ENCODE assay signal across 8 cellular contexts in the genomic region with DNA sequence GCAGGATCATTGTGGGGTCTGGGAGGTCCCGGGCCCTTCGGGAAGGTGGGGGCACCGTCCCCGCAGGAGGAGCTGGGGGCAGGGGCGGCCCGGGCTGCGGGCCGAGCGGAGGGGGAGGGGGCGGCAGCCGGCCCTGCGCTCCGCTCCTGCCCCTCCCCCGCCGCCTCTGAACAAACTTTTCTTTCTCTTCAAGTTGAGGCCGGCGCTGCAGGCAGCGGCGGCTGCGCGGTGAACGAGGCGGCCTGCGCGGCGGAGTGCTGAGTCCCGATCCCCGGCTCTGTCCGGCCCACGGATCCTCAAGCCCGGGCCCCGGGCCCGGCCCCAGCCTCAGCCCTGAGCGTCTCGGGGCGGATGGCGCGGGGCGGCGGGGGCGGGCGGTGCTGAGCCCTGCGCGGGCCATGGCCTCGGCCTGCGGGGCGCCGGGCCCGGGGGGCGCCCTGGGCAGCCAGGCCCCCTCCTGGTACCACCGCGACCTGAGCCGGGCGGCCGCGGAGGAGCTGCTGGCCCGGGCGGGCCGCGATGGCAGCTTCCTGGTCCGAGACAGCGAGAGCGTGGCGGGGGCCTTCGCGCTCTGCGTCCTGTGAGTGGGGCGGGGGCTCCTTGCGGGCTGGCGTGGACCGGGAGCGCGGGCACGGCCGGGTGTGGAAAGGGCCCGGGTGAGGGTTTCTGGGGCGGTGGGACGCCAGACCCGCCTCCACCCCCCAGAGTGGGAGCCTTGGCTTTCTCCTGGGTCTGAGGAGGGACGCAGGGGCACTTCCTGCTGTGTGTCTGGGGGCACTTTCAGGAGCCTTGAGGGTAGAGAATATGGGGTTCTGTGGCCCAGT. TPM values are rescaled to one million over a fixed set of nuclear protein-coding genes. Genes with fewer than 3 reads are reported as not detected.
DNase-seq lines count a peak whose midpoint lies in the region; ATAC-seq, FAIRE-seq and TF ChIP-seq lines count a peak whose summit lies in the region.

TSS of gene INPPL1 (plus strand) at position 181 of the 824 bp plus-strand sequence. CDS start at position 399, 218 bp downstream.

- CTCF ChIA-PET in RWPE1 (lab: Yijun Ruan, JAX) (interaction anchor here (0.6 to 2.2 kb wide), 3 partner anchors 13 to 122 kb away, joined by 3 to 9 read pairs (median 7); no protein-coding TSS in a partner anchor), K562 (lab: Yijun Ruan, JAX; ENCODE audit: low intra/inter-chr PET ratio) (no interaction called here)

- H3K4me1 ChIP-seq in K562 (replicated peaks in 1 of 2; ENCODE audit: control insufficient read depth in 2 of 2, insufficient read depth in 2 of 2, low read length in 2 of 2) (peaks cover 24 to 59% of the 10 kb centered on the region in 2 experiments), iPS-15b (ENCODE audit: control insufficient read depth, insufficient read depth, low read length) (peaks cover 15% of the 10 kb centered on the region)

- H3K27me3 ChIP-seq in K562 (ENCODE audit: control insufficient read depth in 2 of 2, insufficient read depth in 2 of 2, low read length in 2 of 2) (no peaks in the 10 kb centered on the region), iPS-15b (ENCODE audit: control insufficient read depth, insufficient read depth, low read length) (no peaks in the 10 kb centered on the region)

- 0% methylated on average over 3 of the region's 80 CpGs for WGBS in K562 (ENCODE audit: insufficient coverage, low coverage, missing lambda C conversion rate)

- TF ChIP-seq POLR2A in K562 (conservative IDR thresholded peaks at IDR 0.05), result no peak

- H3K4me3 ChIP-seq in K562, result peak within 1 kb of the TSS; percentile 84
- H3K4me3 ChIP-seq in iPS-15b (ENCODE audit: low read depth, low read length), result peak within 1 kb of the TSS; percentile 77
- H3K4me3 ChIP-seq in skeletal muscle cell (ENCODE audit: low read depth, low read length), result peak within 1 kb of the TSS; percentile 98

- peak within 1 kb of the TSS; percentile 88 for H3K4me2 ChIP-seq in K562 (ENCODE audit: insufficient read depth, low read length)

- no peak for FAIRE-seq in K562 (lab: Jason Lieb, UNC)

- H2AFZ ChIP-seq in K562 (ENCODE audit: low read depth, low read length), result peak within 1 kb of the TSS; percentile 79

- DNase-seq in NCI-H2227 (lab: John Stamatoyannopoulos, UW; ENCODE audit: unreplicated experiment) (peak; percentile 41), NCI-H2227 treated with DMSO at 0.1 percent for 48 hours (lab: John Stamatoyannopoulos, UW) (no peak), RWPE1 (ENCODE audit: low spot score) (no peak), K562 (ENCODE audit: extremely low read depth in 1 of 4, low spot score in 3 of 4) (peak; percentile 47 to 62 (median 62)), skeletal muscle cell (ENCODE audit: low read depth) (no peak)

- intact Hi-C loops in K562 (cut with micrococcal nuclease), result no loop called here

- no peaks in the 10 kb centered on the region for H3K9me3 ChIP-seq in K562 (replicated peaks; ENCODE audit: control insufficient read depth, insufficient read depth, low read depth, low read length)
- no peaks in the 10 kb centered on the region for H3K9me3 ChIP-seq in iPS-15b (ENCODE audit: control insufficient read depth, insufficient read depth, low read length)

- peaks cover 37% of the 10 kb centered on the region; the same call in 2 of the 3 replicates for H3K36me3 ChIP-seq in K562 (ENCODE audit: control insufficient read depth, insufficient read depth, low read length)
- H3K36me3 ChIP-seq in iPS-15b (ENCODE audit: control insufficient read depth, insufficient read depth, low read length), result peaks cover 17% of the 10 kb centered on the region

- in situ Hi-C loops in K562 (cut with MboI), result no loop called here

- H3K27ac ChIP-seq in RWPE1 (peak within 1 kb of the TSS; percentile 98), K562 (ENCODE audit: extremely low read depth, low read depth, low read length) (peak within 1 kb of the TSS; percentile 88)

- ATAC-seq in K562 (peak; percentile 1; the same call in 2 of the 3 replicates), GM21381 (IDR thresholded peaks at IDR 0.05; ENCODE audit: unreplicated experiment) (no peak), HG03521 (IDR thresholded peaks at IDR 0.05; ENCODE audit: unreplicated experiment) (no peak)

- TF ChIP-seq CTCF in RWPE1 (conservative IDR thresholded peaks at IDR 0.05; ENCODE audit: low read depth), result no peak
- TF ChIP-seq CTCF in K562 (IDR thresholded peaks at IDR 0.05 in 2 of 3, conservative IDR thresholded peaks at IDR 0.05 in 1 of 3; ENCODE audit: insufficient read depth in 2 of 3, low read depth in 1 of 3, low read length in 3 of 3), result no peak

- H3K9ac ChIP-seq in K562 (ENCODE audit: insufficient read depth in 1 of 2, low read depth in 2 of 2, low read length in 2 of 2) (peak within 1 kb of the TSS; percentile 82 to 96), iPS-15b (ENCODE audit: low read depth, low read length) (peak within 1 kb of the TSS; percentile 57)

- H3K79me2 ChIP-seq in K562 (ENCODE audit: control insufficient read depth, insufficient read depth, low read length), result peaks cover 27% of the 10 kb centered on the region

- no peaks in the 10 kb centered on the region for H4K20me1 ChIP-seq in K562 (replicated peaks; ENCODE audit: control insufficient read depth, insufficient read depth, low read length)

- POLR2A ChIA-PET in RWPE1 (lab: Yijun Ruan, JAX; ENCODE audit: low non-redundant PET), result interaction anchor here (0.5 to 0.8 kb wide), 4 partner anchors 12 to 1627 kb away, joined by 3 to 6 read pairs (median 3); no protein-coding TSS in a partner anchor
- POLR2A ChIA-PET in K562 (lab: Yijun Ruan, JAX), result interaction anchor here (0.6 to 1.4 kb wide), 5 partner anchors 10 to 209 kb away, joined by 3 to 5 read pairs (median 3); no protein-coding TSS in a partner anchor

- TF ChIP-seq EP300 in K562 (IDR thresholded peaks at IDR 0.05; ENCODE audit: low read length), result no peak

- H3K9me1 ChIP-seq in K562 (ENCODE audit: control insufficient read depth, insufficient read depth, low read length), result peaks cover 8% of the 10 kb centered on the region

- TF ChIP-seq RAD21 in K562 (CRISPR knock-in tag; conservative IDR thresholded peaks at IDR 0.05 in 1 of 2, IDR thresholded peaks at IDR 0.05 in 1 of 2), result no peak

- no TSS peak for BruUV-seq in K562 (replicated peaks; lab: Mats Ljungman, UMichigan)

TF ChIP-seq in K562, 482 proteins besides CTCF, POLR2A, EP300 and RAD21 (continues in another document):
- TF ChIP-seq RB1 (IDR thresholded peaks at IDR 0.05; ENCODE audit: low read depth) (0 out of 2 replicates have a peak, but pooled peaks have one; percentile 29), CHD1 (IDR thresholded peaks at IDR 0.05; ENCODE audit: low read length) (peak; percentile 22), ZBTB1 (CRISPR knock-in tag; IDR thresholded peaks at IDR 0.05; ENCODE audit: borderline replicate concordance, low read depth) (0 out of 2 replicates have a peak, but pooled peaks have one; percentile 39), ZNF197 (CRISPR knock-in tag; IDR thresholded peaks at IDR 0.05; ENCODE audit: low read depth) (no peak), ZNF311 (CRISPR knock-in tag; IDR thresholded peaks at IDR 0.05) (no peak), HMGN3 (IDR thresholded peaks at IDR 0.05; ENCODE audit: borderline replicate concordance, extremely low read depth, insufficient read length, low read depth, low read length) (peak; percentile 79), ZNF24 (IDR thresholded peaks at IDR 0.05) (no peak), ZBTB7A (IDR thresholded peaks at IDR 0.05; ENCODE audit: borderline replicate concordance, control insufficient read depth, low read depth, low read length) (peak; percentile 35; the same call in 1 of the 2 replicates), POLR2G (IDR thresholded peaks at IDR 0.05; ENCODE audit: low read depth, low read length) (peak; percentile 74)
- TF ChIP-seq, protein P1, sequence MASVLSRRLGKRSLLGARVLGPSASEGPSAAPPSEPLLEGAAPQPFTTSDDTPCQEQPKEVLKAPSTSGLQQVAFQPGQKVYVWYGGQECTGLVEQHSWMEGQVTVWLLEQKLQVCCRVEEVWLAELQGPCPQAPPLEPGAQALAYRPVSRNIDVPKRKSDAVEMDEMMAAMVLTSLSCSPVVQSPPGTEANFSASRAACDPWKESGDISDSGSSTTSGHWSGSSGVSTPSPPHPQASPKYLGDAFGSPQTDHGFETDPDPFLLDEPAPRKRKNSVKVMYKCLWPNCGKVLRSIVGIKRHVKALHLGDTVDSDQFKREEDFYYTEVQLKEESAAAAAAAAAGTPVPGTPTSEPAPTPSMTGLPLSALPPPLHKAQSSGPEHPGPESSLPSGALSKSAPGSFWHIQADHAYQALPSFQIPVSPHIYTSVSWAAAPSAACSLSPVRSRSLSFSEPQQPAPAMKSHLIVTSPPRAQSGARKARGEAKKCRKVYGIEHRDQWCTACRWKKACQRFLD (CRISPR knock-in tag; IDR thresholded peaks at IDR 0.05), result 0 out of 2 replicates have a peak, but pooled peaks have one; percentile 10

RNA-seq across cellular contexts. Expression of gene INPPL1, which starts in this region (rescaled TPM):
- 549 and 1,360 TPM in 2 replicates for total RNA-seq in K562 (2011; cell fraction: chromatin; rRNA removed; ENCODE audit: low replicate concordance)
- total RNA-seq in K562 (2011; cell fraction: nucleolus; rRNA removed), result 683 and 737 TPM in 2 replicates
- 497 TPM in 2 replicates for total RNA-seq in K562 (2011; cell fraction: nucleoplasm; rRNA removed)
- 61.6 and 94.9 TPM in 2 replicates for total RNA-seq in K562 (2014; rRNA removed)
- total RNA-seq in K562 (2014; rRNA removed; fragmentation: Illumina TruSeq; extraction: Trizol), result 36.2 and 37.8 TPM in 2 replicates
- 51.1 and 52.7 TPM in 2 replicates for total RNA-seq in K562 (2015; rRNA removed; fragmentation: Illumina TruSeq; extraction: Trizol)
- total RNA-seq in K562 (2021), result 135 and 137 TPM in 2 replicates
- polyA plus RNA-seq in K562 (2011; rRNA removed), result 75.9 and 141 TPM in 2 replicates
- polyA plus RNA-seq in K562 (2011; cell fraction: cytosol; rRNA removed), result 53.0 and 79.7 TPM in 2 replicates
- 1,064 and 1,073 TPM in 2 replicates for polyA plus RNA-seq in K562 (2011; cell fraction: nucleus; rRNA removed)
- polyA plus RNA-seq in K562 (2012), result 92.0 and 111 TPM in 2 replicates
- polyA plus RNA-seq in K562 (2014; fragmentation: Illumina TruSeq; extraction: Trizol), result 83.2 and 84.0 TPM in 2 replicates
- under 1 TPM; 0.55 to 0.81 TPM for polyA plus RNA-seq in K562 (2014; fragmentation: Nextera tagmentation; extraction: Ambion mirVana)
- polyA plus RNA-seq in K562 (2014; rRNA removed), result 94.8 and 118 TPM in 2 replicates
- 61.2 and 72.8 TPM in 2 replicates for polyA minus RNA-seq in K562 (2011; rRNA and poly(A)+ RNA removed)
- polyA minus RNA-seq in K562 (2011; cell fraction: cytosol; rRNA and poly(A)+ RNA removed), result 85.6 and 95.4 TPM in 2 replicates
- 195 and 256 TPM in 2 replicates for polyA minus RNA-seq in K562 (2011; cell fraction: nucleus; rRNA and poly(A)+ RNA removed)

Comparison
In these comparisons a context has a peak if more than half of its experiments do, and no peak if none do; other contexts are left out.
1. DNase-seq: peak in NCI-H2227 (single experiment) and K562 (4 of 4); none in NCI-H2227 treated with DMSO at 0.1 percent for 48 hours (single experiment), RWPE1 (single experiment) and skeletal muscle cell (single experiment).
2. Peak in every context shown above with its lines, with median percentiles within 50 percentile points of each other: H3K4me3 ChIP-seq.